Comparison of ENCODE assay signal across 16 cellular contexts in the genomic region with DNA sequence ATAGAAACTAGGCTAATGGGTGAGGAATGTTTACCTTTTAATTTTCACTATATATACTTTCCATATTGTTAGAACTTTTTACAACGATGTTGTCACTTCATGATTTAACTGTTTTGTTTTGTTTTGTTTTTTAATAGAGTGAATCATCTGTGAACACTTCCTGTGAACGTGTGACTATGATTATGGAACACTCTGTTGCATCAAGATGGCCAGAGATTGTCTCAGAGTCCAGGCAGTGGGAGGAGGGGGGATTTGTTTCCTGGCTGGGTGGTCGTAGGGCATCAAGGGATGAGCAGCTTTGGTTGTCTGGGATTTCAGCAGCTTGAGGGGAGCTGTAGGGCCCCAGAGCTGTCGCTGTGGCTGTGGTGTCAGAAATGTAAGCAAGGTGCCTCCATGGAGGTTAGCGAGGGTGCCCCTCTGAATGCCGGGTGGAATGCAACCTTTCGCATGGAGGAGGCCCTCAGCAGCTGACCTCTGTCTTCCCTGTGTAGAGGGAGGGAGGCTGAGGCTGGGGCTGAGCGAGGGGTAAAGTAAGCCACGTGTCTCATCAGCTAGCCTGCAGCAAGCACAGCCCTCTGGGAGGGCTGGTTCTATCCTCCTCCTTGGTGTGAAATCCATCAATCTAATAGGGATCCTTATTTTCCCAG. TPM values are rescaled to one million over a fixed set of nuclear protein-coding genes. Genes with fewer than 3 reads are reported as not detected.
DNase-seq lines count a peak whose midpoint lies in the region; ATAC-seq, FAIRE-seq and TF ChIP-seq lines count a peak whose summit lies in the region.
"Had no signal": no experiment of that assay in that cellular context is flagged by ENCODE, and none has a peak within 500 bp of the region (broad histone marks: within the 10 kb centered on the region; RNA-seq: fewer than 3 reads in every experiment).

No MANE protein-coding gene starts in this region.

- no peaks in the 10 kb centered on the region for H3K9me3 Mint-ChIP-seq in astrocyte (ENCODE audit: unreplicated experiment)
- H3K9me3 Mint-ChIP-seq in type B pancreatic cell = no peaks in the 10 kb centered on the region
- H3K9me3 Mint-ChIP-seq: activated naive CD4-positive, alpha-beta T cell treated with anti-CD3 and anti-CD28 coated beads for 36 hours; H9; naive B cell had no signal

- H3K27me3 Mint-ChIP-seq in astrocyte (ENCODE audit: low read depth, unreplicated experiment) (peaks cover 7% of the 10 kb centered on the region), type B pancreatic cell (no peaks in the 10 kb centered on the region)

- POLR2A ChIA-PET in HCT116 (lab: Charles Lee) = interaction anchor here (0.8 kb wide), 1 partner anchor 381 kb away, joined by 3 read pairs; no protein-coding TSS in a partner anchor

- H3K4me3 ChIP-seq in HCT116 (replicated peaks in 1 of 2; ENCODE audit: low read depth in 1 of 2, low read length in 2 of 2) (no peak overlapping the region), astrocyte (ENCODE audit: insufficient read depth, low read depth, low read length) (no peak overlapping the region), H7 (ENCODE audit: insufficient read depth, low read depth, low read length) (no peak overlapping the region)
- H3K4me3 ChIP-seq: SJCRH30, uterus had no signal

- RAD21 ChIA-PET in HCT116 (lab: Charles Lee; ENCODE audit: low non-redundant PET in 1 of 2, low total read pairs in 2 of 2, uncharacterized antibody in 2 of 2, unreplicated experiment in 2 of 2) = interaction anchor here in 1 of 2 experiments (1.6 kb wide), 1 partner anchor 139 kb away, joined by 4 read pairs; no protein-coding TSS in a partner anchor

- no peak for FAIRE-seq in astrocyte (lab: Jason Lieb, UNC)

- H3K36me3 Mint-ChIP-seq in astrocyte (ENCODE audit: low read depth, unreplicated experiment) = peaks cover 4% of the 10 kb centered on the region
- no peaks in the 10 kb centered on the region for H3K36me3 Mint-ChIP-seq in type B pancreatic cell
- H3K36me3 Mint-ChIP-seq: naive B cell had no signal

- CTCF ChIA-PET in HCT116 (lab: Charles Lee) = interaction anchor here (1.4 to 6.2 kb wide), 4 partner anchors 12 to 140 kb away, joined by 3 to 41 read pairs (median 5); a partner anchor contains a TSS

- H3K9me2 ChIP-seq in HCT116 (ENCODE audit: insufficient read depth) = no peaks in the 10 kb centered on the region

- ATAC-seq in HCT116 (no peak), HG03175 (IDR thresholded peaks at IDR 0.05; ENCODE audit: unreplicated experiment) (no peak)

- H3K27ac ChIP-seq in HCT116 (ENCODE audit: low read depth, low read length) (no peak overlapping the region), astrocyte (ENCODE audit: low read depth, low read length) (no peak overlapping the region)
- H3K27ac ChIP-seq: heart left ventricle, SJCRH30, uterus had no signal

- no peak for DNase-seq in HCT116 (ENCODE audit: low read depth, low spot score)
- no peak for DNase-seq in astrocyte (ENCODE audit: low read depth)
- DNase-seq in iris pigment epithelial cell (ENCODE audit: low read depth) = peak; percentile 63
- no peak for DNase-seq in type B pancreatic cell (ENCODE audit: extremely low spot score, unreplicated experiment)
- no peak for DNase-seq in H7
- no peak for DNase-seq in DMS 273 (lab: John Stamatoyannopoulos, UW; ENCODE audit: unreplicated experiment)
- DNase-seq: activated naive CD4-positive, alpha-beta T cell treated with anti-CD3 and anti-CD28 coated beads for 36 hours; H9; heart left ventricle; naive B cell; NCI-H1930; NCI-H82; uterus had no signal

- H3K4me1 Mint-ChIP-seq in astrocyte (ENCODE audit: low read depth, unreplicated experiment) = peaks cover 11% of the 10 kb centered on the region
- peaks cover 17% of the 10 kb centered on the region for H3K4me1 Mint-ChIP-seq in type B pancreatic cell (ENCODE audit: unreplicated experiment)

- H3K4me2 ChIP-seq in HCT116 (ENCODE audit: low read length) (peak overlapping the region; percentile 32; the same call in 1 of the 2 replicates), astrocyte (ENCODE audit: low read length) (peak overlapping the region; percentile 12)

- TF ChIP-seq CTCF in HCT116 (IDR thresholded peaks at IDR 0.05 in 2 of 3, conservative IDR thresholded peaks at IDR 0.05 in 1 of 3; ENCODE audit: borderline replicate concordance in 1 of 3, insufficient read depth in 1 of 3, low read depth in 2 of 3, low read length in 2 of 3) (no peak), astrocyte (IDR thresholded peaks at IDR 0.05; ENCODE audit: insufficient read depth, low read depth, low read length) (no peak), type B pancreatic cell (conservative IDR thresholded peaks at IDR 0.05) (no peak)

- H4K20me1 ChIP-seq in HCT116 (ENCODE audit: insufficient read depth) (no peaks in the 10 kb centered on the region), astrocyte (ENCODE audit: insufficient read depth, low read length) (no peaks in the 10 kb centered on the region)

- intact Hi-C loops in HCT116 (cut with micrococcal nuclease) = loop anchor here (2.0 to 5.0 kb wide), 4 partner anchors 183 to 1247 kb away; no protein-coding TSS in a partner anchor

- H3K36me3 ChIP-seq in HCT116 (ENCODE audit: control insufficient read depth in 1 of 2, insufficient read depth in 2 of 2, low read length in 2 of 2) (no peaks in the 10 kb centered on the region), astrocyte (ENCODE audit: insufficient read depth, low read length) (no peaks in the 10 kb centered on the region), H7 (replicated peaks; ENCODE audit: control insufficient read depth, insufficient read depth, low read length) (no peaks in the 10 kb centered on the region)
- H3K36me3 ChIP-seq: heart left ventricle, SJCRH30, uterus had no signal

- TF ChIP-seq POLR2A in HCT116 (IDR thresholded peaks at IDR 0.05; ENCODE audit: borderline replicate concordance, extremely low read depth, insufficient read depth, insufficient read length) = no peak

- H3K4me1 ChIP-seq in HCT116 (ENCODE audit: control insufficient read depth in 1 of 2, insufficient read depth in 2 of 2, low read length in 2 of 2) (peaks cover 11 to 38% of the 10 kb centered on the region in 2 experiments; a peak in 3 of 4 replicates), astrocyte (ENCODE audit: insufficient read depth, low read length) (peaks cover 11% of the 10 kb centered on the region)
- H3K4me1 ChIP-seq: SJCRH30, uterus had no signal

- H3K9me3 ChIP-seq in HCT116 (ENCODE audit: control insufficient read depth in 1 of 2, insufficient read depth in 1 of 2, low read depth in 1 of 2, low read length in 2 of 2) (no peaks in the 10 kb centered on the region), astrocyte (ENCODE audit: insufficient read depth, low read depth, low read length) (no peaks in the 10 kb centered on the region)
- H3K9me3 ChIP-seq: heart left ventricle, SJCRH30, uterus had no signal

- BruUV-seq in HCT116 (replicated peaks; lab: Mats Ljungman, UMichigan) = no TSS peak

- H3K4me3 Mint-ChIP-seq in astrocyte (ENCODE audit: unreplicated experiment) (no peak overlapping the region), type B pancreatic cell (no peak overlapping the region)
- H3K4me3 Mint-ChIP-seq: activated naive CD4-positive, alpha-beta T cell treated with anti-CD3 and anti-CD28 coated beads for 36 hours; H9; naive B cell had no signal

- no peak for TF ChIP-seq RAD21 in HCT116 (IDR thresholded peaks at IDR 0.05; ENCODE audit: low read depth)

- peak overlapping the region; percentile 3 for H3K27ac Mint-ChIP-seq in astrocyte (ENCODE audit: unreplicated experiment)
- H3K27ac Mint-ChIP-seq in type B pancreatic cell = peak overlapping the region; percentile 1
- H3K27ac Mint-ChIP-seq: activated naive CD4-positive, alpha-beta T cell treated with anti-CD3 and anti-CD28 coated beads for 36 hours; H9; naive B cell had no signal

- H3K79me2 ChIP-seq in HCT116 (ENCODE audit: insufficient read depth, low read length) = no peaks in the 10 kb centered on the region
- H3K79me2 ChIP-seq in astrocyte (ENCODE audit: insufficient read depth, low read length) = no peaks in the 10 kb centered on the region

- H3K27me3 ChIP-seq in HCT116 (ENCODE audit: insufficient read depth, low read length) (no peaks in the 10 kb centered on the region), astrocyte (ENCODE audit: insufficient read depth, low read length) (no peaks in the 10 kb centered on the region), H7 (ENCODE audit: control insufficient read depth, insufficient read depth, low read length) (peaks cover 2% of the 10 kb centered on the region; the same call in 1 of the 2 replicates)
- H3K27me3 ChIP-seq: heart left ventricle, SJCRH30, uterus had no signal

- H3K9ac ChIP-seq in HCT116 (ENCODE audit: low read length) = no peak overlapping the region
- no peak overlapping the region for H3K9ac ChIP-seq in astrocyte (ENCODE audit: low read length)

- H2AFZ ChIP-seq in HCT116 (ENCODE audit: low read depth, low read length, poor library complexity, severe bottlenecking) (peak overlapping the region; percentile 70), astrocyte (ENCODE audit: low read depth, low read length) (peak overlapping the region; percentile 28)

TF ChIP-seq in HCT116, 20 proteins besides CTCF, POLR2A, EP300 and RAD21:
- TF ChIP-seq, protein P1, sequence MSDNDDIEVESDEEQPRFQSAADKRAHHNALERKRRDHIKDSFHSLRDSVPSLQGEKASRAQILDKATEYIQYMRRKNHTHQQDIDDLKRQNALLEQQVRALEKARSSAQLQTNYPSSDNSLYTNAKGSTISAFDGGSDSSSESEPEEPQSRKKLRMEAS (IDR thresholded peaks at IDR 0.05) = no peak
- TF ChIP-seq ZFX (IDR thresholded peaks at IDR 0.05) = no peak
- no peak for TF ChIP-seq ELF1 (IDR thresholded peaks at IDR 0.05; ENCODE audit: borderline replicate concordance, low read depth)
- TF ChIP-seq YY1 (IDR thresholded peaks at IDR 0.05; ENCODE audit: extremely low read depth, insufficient replicate concordance, low read depth, low read length) = no peak
- TF ChIP-seq FOSL1 (IDR thresholded peaks at IDR 0.05; ENCODE audit: low read depth) = no peak
- TF ChIP-seq CBX3 (IDR thresholded peaks at IDR 0.05; ENCODE audit: low read depth) = no peak

RNA-seq across cellular contexts. Expression of a gene that starts 21.4 kb away (rescaled TPM):
- total RNA-seq in HCT116 (2021; ENCODE audit: unreplicated experiment) (50.2 TPM), astrocyte (1.4 and 1.6 TPM in 2 replicates), type B pancreatic cell (ENCODE audit: low replicate concordance) (15.2 and 23.4 TPM in 2 replicates)
- polyA plus RNA-seq in HCT116 (2012) = 53.9 and 71.8 TPM in 2 replicates
- 58.3 and 82.0 TPM in 2 replicates for total RNA-seq in H7 (2014; rRNA removed; shearing (Covaris generic))
- total RNA-seq: cardiac septum had no signal
